In genomic region chr3:8443829-8444791, GRCh38 we compare ENCODE assay signal across 1 cellular context.
TF ChIP-seq lines count a peak whose summit lies in the region.

No MANE protein-coding gene starts in this region.

TF ChIP-seq in GM12878, 131 proteins besides CTCF, POLR2A, EP300 and RAD21 (continued from another document):
- TF ChIP-seq ATF7 (IDR thresholded peaks at IDR 0.05; ENCODE audit: low read depth) (no peak), IRF3 (IDR thresholded peaks at IDR 0.05) (no peak), PAX5 (IDR thresholded peaks at IDR 0.05; ENCODE audit: borderline replicate concordance, low read depth, low read length) (no peak), IKZF1 (conservative IDR thresholded peaks at IDR 0.05) (no peak), CHD2 (IDR thresholded peaks at IDR 0.05; ENCODE audit: borderline replicate concordance, low read depth, low read length) (no peak), ZBTB11 (CRISPR knock-in tag; IDR thresholded peaks at IDR 0.05) (no peak)
